In the genomic region with DNA sequence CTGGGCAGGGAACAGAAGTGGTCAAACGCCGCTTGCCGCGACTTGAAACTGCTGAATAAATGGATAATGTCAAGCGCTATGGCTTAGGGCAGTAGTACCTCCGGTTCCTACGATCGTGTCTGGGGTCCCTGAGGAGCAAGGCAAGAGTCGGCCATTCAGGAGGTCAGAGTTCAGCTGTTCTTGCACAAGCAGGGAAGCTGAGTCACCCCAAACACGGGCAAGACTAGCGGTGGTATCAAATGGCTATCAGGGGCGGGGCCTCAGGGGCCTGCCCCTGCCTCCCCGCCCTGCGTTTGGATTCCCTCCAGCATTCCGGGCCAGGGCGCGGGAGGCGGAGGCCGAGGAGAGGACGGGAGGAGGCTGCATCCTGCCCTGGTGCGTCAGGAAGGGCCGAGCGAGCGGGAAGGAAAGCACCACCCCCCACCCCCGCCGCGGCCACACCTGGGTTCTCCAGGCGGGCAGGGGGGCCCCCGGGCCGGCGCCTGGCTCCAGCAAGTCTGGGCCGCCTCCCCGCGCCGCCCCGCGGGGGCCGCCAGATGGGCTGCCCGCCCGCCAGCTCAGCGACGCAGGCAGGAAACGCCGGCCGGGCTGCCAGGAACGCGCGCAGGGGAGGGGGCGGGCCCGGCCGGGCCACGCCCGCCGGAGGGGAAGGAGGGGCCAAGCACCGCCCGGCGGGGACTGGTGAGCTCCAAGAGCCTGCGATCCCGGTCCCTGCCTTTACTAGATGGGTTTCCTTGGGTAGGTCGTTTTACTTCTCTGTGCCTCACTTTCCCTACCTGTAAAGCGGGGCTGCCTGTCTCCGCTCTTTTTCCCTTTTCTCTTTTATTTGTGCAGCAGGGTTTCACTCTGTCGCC, we compare ENCODE assay signal across 8 cellular contexts. TPM values are rescaled to one million over a fixed set of nuclear protein-coding genes. Genes with fewer than 3 reads are reported as not detected.
DNase-seq lines count a peak whose midpoint lies in the region; ATAC-seq, FAIRE-seq and TF ChIP-seq lines count a peak whose summit lies in the region.

No MANE protein-coding gene starts in this region.

- CTCF ChIA-PET in HepG2 (lab: Yijun Ruan, JAX; ENCODE audit: low intra/inter-chr PET ratio, low total read pairs), result interaction anchor here (0.7 to 7.7 kb wide), 4 partner anchors 10 to 147 kb away, joined by 3 to 335 read pairs (median 3); no protein-coding TSS in a partner anchor

- in situ Hi-C loops in HepG2 (cut with HindIII; ENCODE audit: extremely low pct_ligation_motif_present, low pct_unique_long_range_greater_than_20kb), result no loop called here

- H3K36me3 ChIP-seq in BLaER1 (peaks cover 31% of the 10 kb centered on the region), HepG2 (replicated peaks in 1 of 2; ENCODE audit: control insufficient read depth in 1 of 2, insufficient read depth in 2 of 2, low read length in 2 of 2) (peaks cover 10 to 11% of the 10 kb centered on the region in 2 experiments)

- peak; percentile 80 to 89 for TF ChIP-seq POLR2A in HepG2 (IDR thresholded peaks at IDR 0.05; ENCODE audit: insufficient read depth in 1 of 2, low read depth in 2 of 2, low read length in 2 of 2)

- H3K4me1 ChIP-seq in BLaER1 (peaks cover 21% of the 10 kb centered on the region), HepG2 (ENCODE audit: insufficient read depth, low read length) (peaks cover 68% of the 10 kb centered on the region)

- H3K27ac ChIP-seq in BLaER1, result peak overlapping the region; percentile 83
- H3K27ac ChIP-seq in HepG2 (ENCODE audit: extremely low read length, insufficient read depth, low read length), result peak overlapping the region; percentile 86

- H3K4me2 ChIP-seq in BLaER1, result peak overlapping the region; percentile 84
- peak overlapping the region; percentile 93 for H3K4me2 ChIP-seq in HepG2 (ENCODE audit: low read depth, low read length)

- no peak overlapping the region for H2AFZ ChIP-seq in HepG2 (ENCODE audit: low read length)

- peak; percentile 91 for FAIRE-seq in HepG2 (lab: Jason Lieb, UNC)

- peaks cover 22% of the 10 kb centered on the region for H4K20me1 ChIP-seq in BLaER1
- no peaks in the 10 kb centered on the region for H4K20me1 ChIP-seq in HepG2 (ENCODE audit: insufficient read depth, low read length)

- intact Hi-C loops in HepG2 (cut with micrococcal nuclease; ENCODE audit: unreplicated experiment), result loop anchor here (1.0 kb wide), 1 partner anchor 10 kb away; no protein-coding TSS in a partner anchor

- peak; percentile 97 for TF ChIP-seq RAD21 in HepG2 (CRISPR knock-in tag; IDR thresholded peaks at IDR 0.05)

- H3K9me3 ChIP-seq in BLaER1 (no peaks in the 10 kb centered on the region), HepG2 (ENCODE audit: low read length) (no peaks in the 10 kb centered on the region)

- peak; percentile 89 to 96; a peak in 3 of 4 replicates for TF ChIP-seq EP300 in HepG2 (IDR thresholded peaks at IDR 0.05; ENCODE audit: low read depth in 2 of 2, low read length in 2 of 2)
- TF ChIP-seq EP300 in HepG2 (CRISPR knock-in tag; IDR thresholded peaks at IDR 0.05; ENCODE audit: borderline replicate concordance), result peak; percentile 93

- H3K79me2 ChIP-seq in HepG2 (ENCODE audit: insufficient read depth, low read length), result peaks cover 11% of the 10 kb centered on the region

- H3K27me3 ChIP-seq in BLaER1 (no peaks in the 10 kb centered on the region), HepG2 (ENCODE audit: control insufficient read depth in 1 of 2, insufficient read depth in 2 of 2, low read length in 2 of 2) (no peaks in the 10 kb centered on the region; a peak in 1 of 5 replicates)

- POLR2A ChIA-PET in HepG2 (lab: Yijun Ruan, JAX), result interaction anchor here (0.6 to 16.4 kb wide), 21 partner anchors 11 to 1010 kb away, joined by 3 to 1427 read pairs (median 8); a partner anchor contains a TSS

- BruUV-seq in HepG2 (replicated peaks; lab: Mats Ljungman, UMichigan), result no TSS peak

- DNase-seq in NCI-H526 treated with DMSO at 0.1 percent for 48 hours (lab: John Stamatoyannopoulos, UW) (peak; percentile 98), dedifferentiated amniotic fluid mesenchymal stem cell (ENCODE audit: extremely low spot score) (peak; percentile 96), HepG2 (ENCODE audit: low spot score) (peak; percentile 100)
- peak; percentile 81 for DNase-seq in activated CD4-positive, alpha-beta T cell treated with anti-CD3 and anti-CD28 coated beads, Interleukin-2, amount 50 U/mL, for 1 hour
- peak; percentile 81 to 85 for DNase-seq in stimulated activated CD4-positive, alpha-beta T cell treated with anti-CD3 and anti-CD28 coated beads, Interleukin-2, amount 100 ng/mL, for 48 hours

- under 1% methylated on average over 58 of the region's 63 CpGs for WGBS in HepG2 (ENCODE audit: low lambda C conversion rate)

- H3K9ac ChIP-seq in BLaER1 (peak overlapping the region; percentile 82), HepG2 (ENCODE audit: insufficient read depth, low read depth, low read length) (peak overlapping the region; percentile 96)

- H3K4me3 ChIP-seq in BLaER1, result peak overlapping the region; percentile 71
- H3K4me3 ChIP-seq in HepG2 (replicated peaks in 1 of 3; ENCODE audit: insufficient read depth in 1 of 3, low read depth in 2 of 3, low read length in 3 of 3), result peak overlapping the region; percentile 70 to 88 (median 80)

- no peak; the same call in 1 of the 2 replicates for TF ChIP-seq CTCF in HepG2 (CRISPR knock-in tag; IDR thresholded peaks at IDR 0.05)

- ATAC-seq in GM19351 (IDR thresholded peaks at IDR 0.05; ENCODE audit: unreplicated experiment), result peak; percentile 84
- ATAC-seq in HG03520 (IDR thresholded peaks at IDR 0.05; ENCODE audit: unreplicated experiment), result peak; percentile 82
- ATAC-seq in HepG2, result peak; percentile 74

TF ChIP-seq in HepG2, 621 proteins besides CTCF, POLR2A, EP300 and RAD21 (continues in another document):
- TF ChIP-seq, protein P1, sequence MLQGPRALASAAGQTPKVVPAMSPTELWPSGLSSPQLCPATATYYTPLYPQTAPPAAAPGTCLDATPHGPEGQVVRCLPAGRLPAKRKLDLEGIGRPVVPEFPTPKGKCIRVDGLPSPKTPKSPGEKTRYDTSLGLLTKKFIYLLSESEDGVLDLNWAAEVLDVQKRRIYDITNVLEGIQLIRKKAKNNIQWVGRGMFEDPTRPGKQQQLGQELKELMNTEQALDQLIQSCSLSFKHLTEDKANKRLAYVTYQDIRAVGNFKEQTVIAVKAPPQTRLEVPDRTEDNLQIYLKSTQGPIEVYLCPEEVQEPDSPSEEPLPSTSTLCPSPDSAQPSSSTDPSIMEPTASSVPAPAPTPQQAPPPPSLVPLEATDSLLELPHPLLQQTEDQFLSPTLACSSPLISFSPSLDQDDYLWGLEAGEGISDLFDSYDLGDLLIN (CRISPR knock-in tag; IDR thresholded peaks at IDR 0.05; ENCODE audit: borderline replicate concordance), result peak; percentile 91; the same call in 1 of the 2 replicates
- TF ChIP-seq FOSL1 (CRISPR knock-in tag; IDR thresholded peaks at IDR 0.05; ENCODE audit: borderline replicate concordance), result peak; percentile 100

RNA-seq across cellular contexts. Expression of a gene that starts 32.2 kb away (rescaled TPM):
- total RNA-seq in HepG2 (2016; rRNA removed; fragmentation: Illumina TruSeq; extraction: Trizol), result 315 and 419 TPM in 2 replicates
- total RNA-seq in HepG2 (2016; cell fraction: cytosol; rRNA removed; fragmentation: Illumina TruSeq; extraction: Trizol; ENCODE audit: low read depth), result 421 and 422 TPM in 2 replicates
- total RNA-seq in HepG2 (2016; cell fraction: insoluble cytoplasmic fraction; rRNA removed; fragmentation: Illumina TruSeq; extraction: Trizol), result 297 and 421 TPM in 2 replicates
- 329 and 339 TPM in 2 replicates for total RNA-seq in HepG2 (2016; cell fraction: membrane; rRNA removed; fragmentation: Illumina TruSeq; extraction: Trizol)
- total RNA-seq in HepG2 (2016; cell fraction: nucleus; rRNA removed; fragmentation: Illumina TruSeq; extraction: Trizol), result 273 and 295 TPM in 2 replicates
- 258 and 320 TPM in 2 replicates for polyA plus RNA-seq in HepG2 (2011; rRNA removed)
- polyA plus RNA-seq in HepG2 (2011; cell fraction: cytosol; rRNA removed), result 494 and 1,223 TPM in 2 replicates
- polyA plus RNA-seq in HepG2 (2011; cell fraction: nucleus; rRNA removed), result 541 and 1,398 TPM in 2 replicates
- polyA plus RNA-seq in HepG2 (2012), result 119 and 147 TPM in 2 replicates
- polyA plus RNA-seq in HepG2 (2016; cell fraction: cytosol; fragmentation: Illumina TruSeq; extraction: Trizol; ENCODE audit: low read depth), result 99.0 and 102 TPM in 2 replicates
- 273 and 282 TPM in 2 replicates for polyA plus RNA-seq in HepG2 (2016; cell fraction: insoluble cytoplasmic fraction; fragmentation: Illumina TruSeq; extraction: Trizol; ENCODE audit: low read depth)
- polyA plus RNA-seq in HepG2 (2016; cell fraction: membrane; fragmentation: Illumina TruSeq; extraction: Trizol; ENCODE audit: low read depth), result 104 TPM in 2 replicates
- polyA plus RNA-seq in HepG2 (2016; cell fraction: nucleus; fragmentation: Illumina TruSeq; extraction: Trizol; ENCODE audit: insufficient read depth, low read depth), result 496 and 499 TPM in 2 replicates
- 259 and 709 TPM in 2 replicates for polyA minus RNA-seq in HepG2 (2011; rRNA and poly(A)+ RNA removed; ENCODE audit: low replicate concordance)
- polyA minus RNA-seq in HepG2 (2011; cell fraction: cytosol; rRNA and poly(A)+ RNA removed), result 242 and 434 TPM in 2 replicates
- 194 and 456 TPM in 2 replicates for polyA minus RNA-seq in HepG2 (2011; cell fraction: nucleus; rRNA and poly(A)+ RNA removed)

RNA-seq across cellular contexts. Expression of a gene that starts 58.7 kb away (rescaled TPM):
- 68.4 and 118 TPM in 2 replicates for total RNA-seq in HepG2 (2016; rRNA removed; fragmentation: Illumina TruSeq; extraction: Trizol)
- total RNA-seq in HepG2 (2016; cell fraction: cytosol; rRNA removed; fragmentation: Illumina TruSeq; extraction: Trizol; ENCODE audit: low read depth), result 46.8 and 55.9 TPM in 2 replicates
- total RNA-seq in HepG2 (2016; cell fraction: insoluble cytoplasmic fraction; rRNA removed; fragmentation: Illumina TruSeq; extraction: Trizol), result 71.4 and 118 TPM in 2 replicates
- 73.9 and 80.7 TPM in 2 replicates for total RNA-seq in HepG2 (2016; cell fraction: membrane; rRNA removed; fragmentation: Illumina TruSeq; extraction: Trizol)
- total RNA-seq in HepG2 (2016; cell fraction: nucleus; rRNA removed; fragmentation: Illumina TruSeq; extraction: Trizol), result 165 and 184 TPM in 2 replicates
- 243 and 287 TPM in 2 replicates for polyA plus RNA-seq in HepG2 (2011; rRNA removed)
- 198 and 200 TPM in 2 replicates for polyA plus RNA-seq in HepG2 (2011; cell fraction: cytosol; rRNA removed)
- polyA plus RNA-seq in HepG2 (2011; cell fraction: nucleus; rRNA removed), result 203 and 206 TPM in 2 replicates
- polyA plus RNA-seq in HepG2 (2012), result 156 and 233 TPM in 2 replicates
- polyA plus RNA-seq in HepG2 (2016; cell fraction: cytosol; fragmentation: Illumina TruSeq; extraction: Trizol; ENCODE audit: low read depth), result 90.6 and 110 TPM in 2 replicates
- polyA plus RNA-seq in HepG2 (2016; cell fraction: insoluble cytoplasmic fraction; fragmentation: Illumina TruSeq; extraction: Trizol; ENCODE audit: low read depth), result 129 and 148 TPM in 2 replicates
- polyA plus RNA-seq in HepG2 (2016; cell fraction: membrane; fragmentation: Illumina TruSeq; extraction: Trizol; ENCODE audit: low read depth), result 108 and 120 TPM in 2 replicates
- polyA plus RNA-seq in HepG2 (2016; cell fraction: nucleus; fragmentation: Illumina TruSeq; extraction: Trizol; ENCODE audit: insufficient read depth, low read depth), result 374 and 382 TPM in 2 replicates
- polyA minus RNA-seq in HepG2 (2011; rRNA and poly(A)+ RNA removed; ENCODE audit: low replicate concordance), result 365 and 413 TPM in 2 replicates
- polyA minus RNA-seq in HepG2 (2011; cell fraction: cytosol; rRNA and poly(A)+ RNA removed), result 123 and 142 TPM in 2 replicates
- polyA minus RNA-seq in HepG2 (2011; cell fraction: nucleus; rRNA and poly(A)+ RNA removed), result 195 and 210 TPM in 2 replicates

Comparison
In these comparisons a context has a peak if more than half of its experiments do, and no peak if none do; other contexts are left out.
1. Peak in every context shown above with its lines: DNase-seq, ATAC-seq, H3K4me3 ChIP-seq and H3K27ac ChIP-seq.